8 cellular contexts compared by ENCODE assay signal in the genomic region with DNA sequence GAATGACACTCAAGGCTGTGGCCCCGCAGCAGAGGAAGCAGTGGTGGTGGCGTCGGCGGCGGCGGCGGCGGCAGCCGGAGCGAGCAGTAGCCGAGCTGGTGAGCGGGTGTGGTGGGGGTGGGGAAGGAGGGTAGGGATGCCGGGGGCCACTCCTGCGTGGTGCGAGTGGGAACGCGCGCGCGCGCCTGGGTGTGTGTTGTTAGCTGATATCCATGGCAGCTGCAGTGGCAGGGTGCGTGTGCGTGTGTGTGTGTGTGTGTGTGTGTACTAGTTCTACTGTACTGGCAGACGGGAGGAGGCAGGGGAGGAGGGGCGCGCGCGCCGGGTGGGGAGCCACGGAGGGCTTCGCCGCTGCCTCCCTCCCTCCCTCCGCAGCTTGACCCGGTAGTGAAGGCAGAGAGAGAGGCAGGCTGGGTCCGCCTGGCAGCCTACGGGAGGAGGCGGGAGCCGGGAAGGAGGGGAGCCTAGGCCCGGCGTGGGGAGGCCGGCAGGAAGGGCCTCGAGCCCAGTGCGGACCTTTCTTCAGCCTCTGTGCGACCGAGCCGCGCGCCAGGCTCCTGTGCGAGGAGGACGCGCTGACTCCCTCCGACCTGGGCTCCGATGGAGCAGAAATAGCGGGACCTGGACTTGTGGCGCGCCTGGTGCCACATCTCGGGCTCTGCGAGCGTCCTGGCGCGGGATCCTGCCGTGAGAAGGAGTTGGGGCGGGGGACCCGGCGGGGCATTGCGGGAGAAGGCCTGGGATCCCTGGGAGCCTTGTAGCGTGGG. TPM values are rescaled to one million over a fixed set of nuclear protein-coding genes. Genes with fewer than 3 reads are reported as not detected.
DNase-seq lines count a peak whose midpoint lies in the region; ATAC-seq and TF ChIP-seq lines count a peak whose summit lies in the region.

A gene (minus strand): TSS at position 110 of the 767 bp plus-strand sequence. CDS start 347 bp downstream, outside the sequence.

- intact Hi-C loops in adrenal gland (cut with DNase I) (no loop called here), heart right ventricle (cut with DNase I) (loop anchor here in 4 of 10 donors (5.0 to 10.0 kb wide), 5 partner anchors 46 to 149 kb away; no protein-coding TSS in a partner anchor)
- intact Hi-C loops in activated T-helper 2 cell treated with anti-CD3 and anti-CD28 coated beads, Interferon-gamma antibody, Interleukin-2, Interleukin-4, amounts not matched to agents 10 μg/mL and 5 μg/mL and 100 μg/mL, durations not matched to agents 14 hours and 24 hours and 36 hours (cut with micrococcal nuclease) = no loop called here

- 0 out of 2 replicates have a peak, but pooled peaks cover 3% of the 10 kb centered on the region for H3K4me1 ChIP-seq in HUES48 (ENCODE audit: control insufficient read depth, insufficient read depth, low read length)
- H3K4me1 ChIP-seq in adrenal gland (replicated peaks in 1 of 2) = peaks cover 21 to 30% of the 10 kb centered on the region in 2 donors
- peaks cover 4 to 39% (median 18%) of the 10 kb centered on the region in 9 donors for H3K4me1 ChIP-seq in heart right ventricle

- peaks cover 46% of the 10 kb centered on the region for H3K27me3 Mint-ChIP-seq in activated T-helper 2 cell treated with anti-CD3 and anti-CD28 coated beads, Interferon-gamma antibody, Interleukin-2, Interleukin-4, amounts not matched to agents 10 μg/mL and 5 μg/mL and 100 μg/mL, durations not matched to agents 14 hours and 24 hours and 36 hours (ENCODE audit: low read depth)

- H3K36me3 ChIP-seq in HUES48 (ENCODE audit: control insufficient read depth, insufficient read depth, low read length) (no peaks in the 10 kb centered on the region), adrenal gland (replicated peaks in 1 of 2) (no peaks in the 10 kb centered on the region), heart right ventricle (peaks cover 0 to 13% (median 0%) of the 10 kb centered on the region in 9 donors)

- H3K27ac ChIP-seq in HUES48 (ENCODE audit: low read depth, low read length) (no peak within 1 kb of the TSS), adrenal gland (peak within 1 kb of the TSS; percentile 90 to 98 (median 96)), heart right ventricle (peak within 1 kb of the TSS; percentile 87 to 98 (median 93))

- no peak within 1 kb of the TSS; the same call in none of the 2 replicates for H3K9ac ChIP-seq in HUES48 (ENCODE audit: low read depth, low read length)

- WGBS in adrenal gland, 4 donors = 0 to 1% (median 1%) methylated on average over 16 to 67 of the region's 67 CpGs
- WGBS in heart right ventricle, 2 donors = 0 to 1% methylated on average over 66 to 67 of the region's 67 CpGs

- no peaks in the 10 kb centered on the region for H3K4me1 Mint-ChIP-seq in activated T-helper 2 cell treated with anti-CD3 and anti-CD28 coated beads, Interferon-gamma antibody, Interleukin-2, Interleukin-4, amounts not matched to agents 10 μg/mL and 5 μg/mL and 100 μg/mL, durations not matched to agents 14 hours and 24 hours and 36 hours (ENCODE audit: low read depth)

- TF ChIP-seq POLR2A in adrenal gland (IDR thresholded peaks at IDR 0.05) = peak; percentile 86 to 89

- no peaks in the 10 kb centered on the region for H3K36me3 Mint-ChIP-seq in activated T-helper 2 cell treated with anti-CD3 and anti-CD28 coated beads, Interferon-gamma antibody, Interleukin-2, Interleukin-4, amounts not matched to agents 10 μg/mL and 5 μg/mL and 100 μg/mL, durations not matched to agents 14 hours and 24 hours and 36 hours (ENCODE audit: low read depth)

- no peak within 1 kb of the TSS for H3K27ac Mint-ChIP-seq in activated T-helper 2 cell treated with anti-CD3 and anti-CD28 coated beads, Interferon-gamma antibody, Interleukin-2, Interleukin-4, amounts not matched to agents 10 μg/mL and 5 μg/mL and 100 μg/mL, durations not matched to agents 14 hours and 24 hours and 36 hours

- peak; percentile 87 to 95 (median 90) for ATAC-seq in heart right ventricle

- no peak for TF ChIP-seq CTCF in AG09309 (IDR thresholded peaks at IDR 0.05; ENCODE audit: control insufficient read depth, insufficient read depth, low read depth, low read length, missing control alignments)
- TF ChIP-seq CTCF in adrenal gland (IDR thresholded peaks at IDR 0.05) = no peak
- TF ChIP-seq CTCF in heart right ventricle (IDR thresholded peaks at IDR 0.05) = no peak

- DNase-seq in AG09309 (ENCODE audit: low read depth) (peak; percentile 80), adrenal gland (peak; percentile 88 to 95 (median 93)), heart right ventricle (peak; percentile 88 to 89), occipital lobe (lab: John Stamatoyannopoulos, UW) (peak; percentile 87), T-helper 1 cell (no peak), NCI-H1694 treated with DMSO at 0.1 percent for 48 hours (lab: John Stamatoyannopoulos, UW) (no peak)
- no peak for DNase-seq in activated T-helper 2 cell treated with anti-CD3 and anti-CD28 coated beads, Interferon-gamma antibody, Interleukin-2, Interleukin-4, amounts not matched to agents 10 μg/mL and 5 μg/mL and 100 μg/mL, durations not matched to agents 14 hours and 24 hours and 36 hours (ENCODE audit: low spot score)

- H3K27me3 ChIP-seq in HUES48 (ENCODE audit: control insufficient read depth, insufficient read depth, low read length) (peaks cover 78% of the 10 kb centered on the region), adrenal gland (no peaks in the 10 kb centered on the region), heart right ventricle (peaks cover 0 to 41% (median 0%) of the 10 kb centered on the region in 7 donors)

- H3K4me3 ChIP-seq in AG09309 (ENCODE audit: control insufficient read depth, low read depth, low read length) = peak within 1 kb of the TSS; percentile 85
- peak within 1 kb of the TSS; percentile 77 for H3K4me3 ChIP-seq in HUES48 (ENCODE audit: low read depth, low read length)
- H3K4me3 ChIP-seq in adrenal gland = peak within 1 kb of the TSS; percentile 69 to 94 (median 88)
- H3K4me3 ChIP-seq in heart right ventricle = peak within 1 kb of the TSS; percentile 64 to 95 (median 83)

- H3K9me3 ChIP-seq in HUES48 (ENCODE audit: control insufficient read depth, insufficient read depth, low read length) = no peaks in the 10 kb centered on the region
- no peaks in the 10 kb centered on the region for H3K9me3 ChIP-seq in adrenal gland (replicated peaks in 1 of 3)
- H3K9me3 ChIP-seq in heart right ventricle = no peaks in the 10 kb centered on the region

- H3K9me3 Mint-ChIP-seq in activated T-helper 2 cell treated with anti-CD3 and anti-CD28 coated beads, Interferon-gamma antibody, Interleukin-2, Interleukin-4, amounts not matched to agents 10 μg/mL and 5 μg/mL and 100 μg/mL, durations not matched to agents 14 hours and 24 hours and 36 hours = no peaks in the 10 kb centered on the region

- H3K4me3 Mint-ChIP-seq in activated T-helper 2 cell treated with anti-CD3 and anti-CD28 coated beads, Interferon-gamma antibody, Interleukin-2, Interleukin-4, amounts not matched to agents 10 μg/mL and 5 μg/mL and 100 μg/mL, durations not matched to agents 14 hours and 24 hours and 36 hours (ENCODE audit: low read depth) = no peak within 1 kb of the TSS

RNA-seq across cellular contexts. Expression of the gene that starts here (rescaled TPM):
- total RNA-seq in adrenal gland = 10 to 100 TPM in 7 of 8 donors, 1 to 10 TPM in 1; 7.7 to 37.1 (median 19.1) TPM
- polyA plus RNA-seq in adrenal gland = 1 to 10 TPM; 3.2 to 8.9 (median 7.2) TPM
- 1 to 10 TPM; 2.8 to 6.0 (median 4.6) TPM for total RNA-seq in heart right ventricle
- 1 to 10 TPM in 1 of 2 donors, under 1 TPM in 1; 0.83 to 3.5 TPM for polyA plus RNA-seq in heart right ventricle
- total RNA-seq in occipital lobe = 244 TPM
- total RNA-seq in activated T-helper 2 cell treated with anti-CD3 and anti-CD28 coated beads, Interferon-gamma antibody, Interleukin-2, Interleukin-4, amounts not matched to agents 10 μg/mL and 5 μg/mL and 100 μg/mL, durations not matched to agents 14 hours and 24 hours and 36 hours = 0.11 and 0.21 TPM in 2 replicates

Comparison
In these comparisons a context has a peak if more than half of its experiments do, and no peak if none do; other contexts are left out.
1. DNase-seq: peak in AG09309 (single experiment), adrenal gland (7 of 7), heart right ventricle (2 of 2) and occipital lobe (single experiment); none in activated T-helper 2 cell treated with anti-CD3 and anti-CD28 coated beads, Interferon-gamma antibody, Interleukin-2, Interleukin-4, amounts not matched to agents 10 μg/mL and 5 μg/mL and 100 μg/mL, durations not matched to agents 14 hours and 24 hours and 36 hours (single experiment), T-helper 1 cell (0 of 5) and NCI-H1694 treated with DMSO at 0.1 percent for 48 hours (single experiment).
2. Peak in every context shown above with its lines, with median percentiles within 50 percentile points of each other: H3K4me3 ChIP-seq.